Comparison of ENCODE assay signal across 8 cellular contexts in the genomic region with DNA sequence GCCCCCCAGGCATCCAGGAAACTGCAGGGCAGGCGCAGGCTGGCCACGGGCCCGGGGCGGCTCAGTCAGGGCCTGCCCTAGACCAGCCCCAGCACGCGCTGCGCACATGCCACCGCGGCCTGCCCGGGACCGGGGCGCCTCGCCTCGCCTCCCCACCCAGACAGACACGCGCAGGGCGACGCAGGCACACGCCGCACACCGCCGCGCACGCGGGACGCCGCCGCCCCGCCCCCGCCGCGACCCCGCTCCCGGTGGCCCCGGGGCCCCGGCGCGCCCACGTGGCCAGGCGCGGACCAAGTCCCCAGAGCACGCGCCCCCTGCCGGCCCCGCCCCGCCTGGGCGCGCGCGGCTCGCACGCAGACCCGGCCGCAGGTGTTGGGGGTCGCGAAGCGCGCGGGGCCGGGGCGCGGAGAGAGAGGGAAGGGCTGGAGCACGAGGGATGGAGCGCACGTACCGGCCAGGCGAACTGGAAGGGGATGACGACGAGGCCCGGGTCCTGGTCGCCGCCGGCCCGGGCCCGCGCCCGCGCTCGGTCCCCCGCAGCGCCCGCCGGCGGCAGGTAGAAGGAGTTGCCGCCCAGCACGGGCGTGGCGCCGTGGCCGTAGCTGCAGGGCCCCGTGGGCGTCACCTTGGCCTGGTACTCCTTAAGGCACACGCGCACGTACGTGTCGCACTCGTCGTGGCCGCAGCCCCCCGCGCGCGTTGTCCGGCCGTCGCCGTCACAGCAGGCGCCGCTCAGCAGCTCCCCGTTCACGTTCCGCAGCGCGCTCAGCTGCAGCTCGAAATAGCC. TPM values are rescaled to one million over a fixed set of nuclear protein-coding genes. Genes with fewer than 3 reads are reported as not detected.
DNase-seq lines count a peak whose midpoint lies in the region; ATAC-seq and TF ChIP-seq lines count a peak whose summit lies in the region.

No MANE protein-coding gene starts in this region.

- H3K9me3 Mint-ChIP-seq in neural crest cell: no peaks in the 10 kb centered on the region

- ATAC-seq in HG02870 (IDR thresholded peaks at IDR 0.05; ENCODE audit: unreplicated experiment): no peak

- no peaks in the 10 kb centered on the region for H3F3A ChIP-seq in MM.1S (ENCODE audit: insufficient read depth, low read length)

- peak; percentile 37 for DNase-seq in GM06990 (ENCODE audit: extremely low read depth, insufficient read length)
- DNase-seq in MM.1S: no peak
- DNase-seq in ecto neural progenitor cell (ENCODE audit: low spot score): peak; percentile 65
- DNase-seq in neural crest cell (ENCODE audit: low read depth, low spot score): no peak
- DNase-seq in NCI-H1105 treated with DMSO at 0.1 percent for 48 hours (lab: John Stamatoyannopoulos, UW): no peak
- no peak for DNase-seq in putamen (ENCODE audit: low spot score)
- no peak for DNase-seq in DMS114 treated with DMSO at 0.1 percent for 48 hours (lab: John Stamatoyannopoulos, UW; ENCODE audit: unreplicated experiment)

- H3K4me1 Mint-ChIP-seq in neural crest cell: peaks cover 7% of the 10 kb centered on the region

- no peaks in the 10 kb centered on the region for H3K36me3 Mint-ChIP-seq in neural crest cell (ENCODE audit: low read depth)

- H3K27me3 Mint-ChIP-seq in neural crest cell (ENCODE audit: low read depth): peaks cover 30% of the 10 kb centered on the region

- no peaks in the 10 kb centered on the region for H3K9me2 ChIP-seq in MM.1S (replicated peaks; ENCODE audit: insufficient read depth, low read length)

- no peaks in the 10 kb centered on the region for H3K4me1 ChIP-seq in MM.1S (ENCODE audit: low read length)

- no peak overlapping the region for H3K4me3 Mint-ChIP-seq in neural crest cell

- H3K4me3 ChIP-seq in GM06990 (replicated peaks; ENCODE audit: low read depth, low read length) (no peak overlapping the region), MM.1S (ENCODE audit: low read length) (no peak overlapping the region)

- H3K9ac ChIP-seq in MM.1S (ENCODE audit: low read length): no peak overlapping the region

- H3K4me2 ChIP-seq in MM.1S (ENCODE audit: low read depth, low read length): peak overlapping the region; percentile 39; the same call in 1 of the 2 replicates

- TF ChIP-seq CTCF in GM06990 (IDR thresholded peaks at IDR 0.05; ENCODE audit: insufficient read depth, low read length, poor library complexity, severe bottlenecking) (no peak), MM.1S (IDR thresholded peaks at IDR 0.05; ENCODE audit: low read length) (no peak), neural crest cell (conservative IDR thresholded peaks at IDR 0.05) (peak; percentile 47)

- H3K27ac Mint-ChIP-seq in neural crest cell (ENCODE audit: unreplicated experiment): no peak overlapping the region

- no peak overlapping the region for H2AFZ ChIP-seq in MM.1S (ENCODE audit: low read length)

- H3K79me2 ChIP-seq in MM.1S (ENCODE audit: low read length): no peaks in the 10 kb centered on the region

- H3K27me3 ChIP-seq in GM06990 (replicated peaks; ENCODE audit: control insufficient read depth, insufficient read depth, low read length) (peaks cover 2% of the 10 kb centered on the region), MM.1S (replicated peaks; ENCODE audit: insufficient read depth, low read length) (peaks cover 12% of the 10 kb centered on the region; the same call in 1 of the 2 replicates)

- no peaks in the 10 kb centered on the region for H4K20me1 ChIP-seq in MM.1S (ENCODE audit: insufficient read depth, low read length)

- H3K27ac ChIP-seq in MM.1S (ENCODE audit: low read length): no peak overlapping the region

- H3K9me3 ChIP-seq in MM.1S (replicated peaks; ENCODE audit: insufficient read depth, low read length): no peaks in the 10 kb centered on the region

- no peaks in the 10 kb centered on the region for H3K36me3 ChIP-seq in GM06990 (ENCODE audit: control insufficient read depth, insufficient read depth, low read length)
- H3K36me3 ChIP-seq in MM.1S (replicated peaks; ENCODE audit: insufficient read depth, low read length): no peaks in the 10 kb centered on the region

RNA-seq across cellular contexts. Expression of gene JAG2, which starts 1.1 kb away (rescaled TPM):
- 2.7 and 4.2 TPM in 2 replicates for total RNA-seq in neural crest cell

RNA-seq across cellular contexts. Expression of gene NUDT14, which starts 13.6 kb away (rescaled TPM):
- total RNA-seq in neural crest cell: 25.6 and 27.1 TPM in 2 replicates

Comparison
In these comparisons a context has a peak if more than half of its experiments do, and no peak if none do; other contexts are left out.
1. DNase-seq: peak in GM06990 (single experiment) and ecto neural progenitor cell (single experiment); none in MM.1S (single experiment), neural crest cell (single experiment), NCI-H1105 treated with DMSO at 0.1 percent for 48 hours (single experiment), putamen (single experiment) and DMS114 treated with DMSO at 0.1 percent for 48 hours (single experiment).